ENCODE assay signal across 19 cellular contexts in genomic region chr15:81270781-81271491, GRCh38. TPM values are rescaled to one million over a fixed set of nuclear protein-coding genes. Genes with fewer than 3 reads are reported as not detected.
DNase-seq lines count a peak whose midpoint lies in the region; ATAC-seq lines count a peak whose summit lies in the region.
"Had no signal": no experiment of that assay in that cellular context is flagged by ENCODE, and none has a peak within 500 bp of the region (broad histone marks: within the 10 kb centered on the region; RNA-seq: fewer than 3 reads in every experiment).

No MANE protein-coding gene starts in this region.

- intact Hi-C loops in left cardiac atrium (cut with DNase I), result no loop called here

- ATAC-seq in left cardiac atrium (no peak), GM21723 (IDR thresholded peaks at IDR 0.05; ENCODE audit: unreplicated experiment) (no peak), HG03469 (IDR thresholded peaks at IDR 0.05; ENCODE audit: unreplicated experiment) (no peak)
- ATAC-seq: GM23338 had no signal

- DNase-seq in stimulated activated CD4-positive, alpha-beta T cell treated with anti-CD3 and anti-CD28 coated beads, Interleukin-4, amount 100 ng/mL, for 24 hours, result peak; percentile 29
- no peak for DNase-seq in stimulated activated CD4-positive, alpha-beta T cell treated with anti-CD3 and anti-CD28 coated beads, Interleukin-4, amount 100 ng/mL, for 1 hour
- DNase-seq in NCI-H82 treated with DMSO at 0.1 percent for 48 hours (lab: John Stamatoyannopoulos, UW; ENCODE audit: unreplicated experiment) (peak; percentile 70), ecto neural progenitor cell (ENCODE audit: low spot score) (peak; percentile 65), C1 segment of cervical spinal cord (lab: John Stamatoyannopoulos, UW) (no peak), left cardiac atrium (no peak)
- DNase-seq: activated CD4-positive, CD25-positive, alpha-beta regulatory T cell; effector memory CD4-positive, alpha-beta T cell; esophagus squamous epithelium; glutamatergic neuron; Kasumi-1; NCI-H1092; NCI-H748 treated with DMSO at 0.1 percent for 48 hours; PC-9; retina; thyroid gland had no signal

RNA-seq across cellular contexts. Expression of gene STARD5, which starts 53.0 kb away (rescaled TPM):
- 1 to 10 TPM; 2.0 to 5.7 TPM for total RNA-seq in left cardiac atrium

Comparison
In these comparisons a context has a peak if more than half of its experiments do, and no peak if none do; other contexts are left out.
1. DNase-seq: peak in stimulated activated CD4-positive, alpha-beta T cell treated with anti-CD3 and anti-CD28 coated beads, Interleukin-4, amount 100 ng/mL, for 24 hours (single experiment), NCI-H82 treated with DMSO at 0.1 percent for 48 hours (single experiment) and ecto neural progenitor cell (single experiment); none in stimulated activated CD4-positive, alpha-beta T cell treated with anti-CD3 and anti-CD28 coated beads, Interleukin-4, amount 100 ng/mL, for 1 hour (single experiment), C1 segment of cervical spinal cord (0 of 14) and left cardiac atrium (single experiment).